Comparison of ENCODE assay signal across 13 cellular contexts in the genomic region with DNA sequence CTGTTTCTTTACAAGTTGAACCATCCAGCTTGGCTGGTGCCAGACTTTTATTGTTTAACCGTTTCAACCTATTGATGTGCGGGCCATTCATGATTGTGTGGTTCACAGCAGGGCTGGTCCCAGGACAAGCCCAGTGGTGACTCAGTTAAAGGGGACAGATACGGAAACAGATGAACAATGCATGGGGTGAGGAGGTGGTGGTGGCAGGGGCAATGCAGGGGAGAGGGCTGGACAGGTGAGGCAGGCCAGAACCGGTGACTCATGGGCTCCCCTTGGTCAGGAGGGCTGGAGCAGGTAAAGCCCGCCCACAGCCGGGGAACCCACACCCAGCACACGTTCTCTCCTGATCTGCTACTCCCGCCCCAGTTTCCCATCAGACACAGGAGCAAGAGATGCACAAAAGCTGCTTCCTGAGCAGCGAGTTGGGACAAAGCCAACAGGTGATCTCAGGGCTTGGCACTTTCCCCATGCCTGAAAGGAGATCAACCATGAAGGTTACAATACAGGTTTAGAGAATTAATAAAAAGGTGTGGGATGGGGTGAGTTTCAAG.
DNase-seq lines count a peak whose midpoint lies in the region; ATAC-seq, FAIRE-seq and TF ChIP-seq lines count a peak whose summit lies in the region.
"Had no signal": no experiment of that assay in that cellular context is flagged by ENCODE, and none has a peak within 500 bp of the region (broad histone marks: within the 10 kb centered on the region; RNA-seq: fewer than 3 reads in every experiment).

No MANE protein-coding gene starts in this region.

- intact Hi-C loops in PC-3 (cut with micrococcal nuclease) = loop anchor here (2.0 kb wide), 1 partner anchor 36 kb away; no protein-coding TSS in a partner anchor
- intact Hi-C loops in thyroid gland (cut with DNase I) = no loop called here

- peak overlapping the region; percentile 52; the same call in 1 of the 2 replicates for H3K4me2 ChIP-seq in PC-3 (ENCODE audit: low read length)

- ATAC-seq in PC-3 (peak; percentile 91), GM19023 (IDR thresholded peaks at IDR 0.05; ENCODE audit: unreplicated experiment) (no peak)

- peak in 1 of 2 donors; percentile 52 for TF ChIP-seq POLR2A in thyroid gland (IDR thresholded peaks at IDR 0.05)

- H3K9ac ChIP-seq in PC-3 (ENCODE audit: low read length) = peak overlapping the region; percentile 87

- peaks cover 40% of the 10 kb centered on the region for H3K4me1 ChIP-seq in PC-3 (ENCODE audit: insufficient read depth, low read length)
- peaks cover 4% of the 10 kb centered on the region; the same call in 1 of the 2 replicates for H3K4me1 ChIP-seq in iPS DF 6.9 (ENCODE audit: control insufficient read depth, insufficient read depth, low read length)
- peaks cover 11 to 12% of the 10 kb centered on the region in 2 donors for H3K4me1 ChIP-seq in thyroid gland
- H3K4me1 ChIP-seq: Caco-2, tibial artery had no signal

- DNase-seq in NCI-H1092 treated with DMSO at 0.1 percent for 48 hours (lab: John Stamatoyannopoulos, UW) (peak; percentile 43), PC-3 (peak; percentile 97), iPS DF 6.9 (ENCODE audit: low read depth, low spot score) (peak; percentile 41), thyroid gland (peak; percentile 93 to 94), HTR-8/SVneo (ENCODE audit: insufficient read length, low spot score) (no peak), NCI-H446 (lab: John Stamatoyannopoulos, UW) (no peak)
- DNase-seq: activated CD4-positive, alpha-beta T cell treated with anti-CD3 and anti-CD28 coated beads, Interleukin-2, amount 10 ng/mL, durations not matched to agents 7 days and 5 days; Caco-2; ovary; Right ventricle myocardium superior; tibial artery had no signal

- H3K27ac ChIP-seq in PC-3 (ENCODE audit: low read length) (peak overlapping the region; percentile 98), iPS DF 6.9 (ENCODE audit: low read length) (no peak overlapping the region), thyroid gland (peak overlapping the region; percentile 79 to 86 (median 83))
- H3K27ac ChIP-seq: ovary, tibial artery had no signal

- BruUV-seq in PC-3 (replicated peaks; lab: Mats Ljungman, UMichigan) = no TSS peak

- no peak overlapping the region for H2AFZ ChIP-seq in PC-3 (ENCODE audit: low read length)

- no peaks in the 10 kb centered on the region for H3K9me3 ChIP-seq in PC-3 (ENCODE audit: low read length)
- H3K9me3 ChIP-seq in iPS DF 6.9 (ENCODE audit: control insufficient read depth, insufficient read depth, low read length) = no peaks in the 10 kb centered on the region
- no peaks in the 10 kb centered on the region for H3K9me3 ChIP-seq in thyroid gland
- H3K9me3 ChIP-seq: Caco-2, ovary, tibial artery had no signal

- no peaks in the 10 kb centered on the region for H3K27me3 ChIP-seq in PC-3 (ENCODE audit: low read length)
- no peaks in the 10 kb centered on the region for H3K27me3 ChIP-seq in iPS DF 6.9 (ENCODE audit: control insufficient read depth, insufficient read depth, low read length)
- no peaks in the 10 kb centered on the region for H3K27me3 ChIP-seq in thyroid gland
- H3K27me3 ChIP-seq: ovary had no signal

- TF ChIP-seq CTCF in PC-3 (conservative IDR thresholded peaks at IDR 0.05; ENCODE audit: low read depth, low read length) (no peak), thyroid gland (IDR thresholded peaks at IDR 0.05) (no peak)

- H4K20me1 ChIP-seq in PC-3 (ENCODE audit: low read length) = no peaks in the 10 kb centered on the region

- no peak overlapping the region for H3K4me3 ChIP-seq in PC-3 (ENCODE audit: low read length)
- H3K4me3 ChIP-seq in iPS DF 6.9 (ENCODE audit: low read length) = no peak overlapping the region
- H3K4me3 ChIP-seq in thyroid gland (replicated peaks in 1 of 3) = no peak overlapping the region
- H3K4me3 ChIP-seq: ovary, tibial artery had no signal

- H3K79me2 ChIP-seq in PC-3 (ENCODE audit: low read length) = no peaks in the 10 kb centered on the region

- H3K36me3 ChIP-seq in PC-3 (ENCODE audit: low read depth, low read length) (no peaks in the 10 kb centered on the region), iPS DF 6.9 (ENCODE audit: control insufficient read depth, insufficient read depth, low read length) (no peaks in the 10 kb centered on the region), thyroid gland (no peaks in the 10 kb centered on the region)
- H3K36me3 ChIP-seq: ovary, tibial artery had no signal

- H3F3A ChIP-seq in PC-3 (ENCODE audit: low read length, unreplicated experiment) = peaks cover 3% of the 10 kb centered on the region

- POLR2A ChIA-PET in PC-3 (lab: Charles Lee; ENCODE audit: unreplicated experiment) = interaction anchor here (0.5 to 0.6 kb wide), 2 partner anchors 31 to 240 kb away, joined by 3 to 5 read pairs; no protein-coding TSS in a partner anchor

- no peaks in the 10 kb centered on the region for H3K9me2 ChIP-seq in PC-3 (replicated peaks; ENCODE audit: low read length)

- FAIRE-seq in HTR-8/SVneo (lab: Jason Lieb, UNC) = no peak
- FAIRE-seq: GM18507 had no signal

- CTCF ChIA-PET in PC-3 (lab: Charles Lee) = no interaction called here

- WGBS in iPS DF 6.9 (ENCODE audit: insufficient coverage, insufficient read length) = no CpG with 5 or more reads among the region's 9 CpGs
- 20 to 27% methylated on average over 8 to 9 of the region's 9 CpGs for WGBS in thyroid gland, 2 donors

Comparison
In these comparisons a context has a peak if more than half of its experiments do, and no peak if none do; other contexts are left out.
1. DNase-seq: peak in NCI-H1092 treated with DMSO at 0.1 percent for 48 hours (single experiment), PC-3 (single experiment), iPS DF 6.9 (single experiment) and thyroid gland (2 of 2); none in HTR-8/SVneo (single experiment) and NCI-H446 (0 of 2).